In the genomic region with DNA sequence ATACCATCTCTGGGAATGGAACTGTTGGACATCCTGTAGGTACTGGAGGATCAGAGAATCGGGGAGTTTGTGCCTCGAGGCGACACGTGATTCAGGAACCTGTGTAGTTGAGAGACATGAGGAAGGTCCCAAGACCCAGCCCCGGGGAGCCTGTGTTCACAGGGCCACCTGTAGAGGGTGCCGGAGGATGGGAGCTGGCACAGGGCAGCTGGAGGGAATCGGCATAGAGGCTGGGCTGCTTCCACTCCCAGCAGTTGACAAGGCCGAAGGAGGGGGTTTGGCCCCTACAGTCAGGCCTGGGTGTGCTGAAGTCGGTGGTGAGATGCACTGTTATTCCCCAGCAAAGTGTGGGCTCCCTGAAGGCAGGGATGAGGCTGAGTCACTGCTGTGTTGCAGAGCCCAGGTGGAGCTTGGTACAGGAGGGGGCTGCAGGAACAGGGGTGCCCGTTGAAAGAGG, we compare ENCODE assay signal across 8 cellular contexts. TPM values are rescaled to one million over a fixed set of nuclear protein-coding genes. Genes with fewer than 3 reads are reported as not detected.
DNase-seq lines count a peak whose midpoint lies in the region; ATAC-seq and TF ChIP-seq lines count a peak whose summit lies in the region.

No MANE protein-coding gene starts in this region.

- H3K27me3 ChIP-seq in DND-41 (ENCODE audit: insufficient read depth, low read length, poor library complexity) (no peaks in the 10 kb centered on the region), mesendoderm (ENCODE audit: insufficient read depth, low read length, poor library complexity) (no peaks in the 10 kb centered on the region)

- WGBS in mesendoderm (ENCODE audit: extremely low coverage, insufficient coverage, low lambda C conversion rate), result no CpG with 5 or more reads among the region's 10 CpGs

- H2BK15ac ChIP-seq in mesendoderm (replicated peaks; ENCODE audit: low read depth), result no peak overlapping the region

- H4K20me1 ChIP-seq in DND-41 (ENCODE audit: insufficient read depth, low read length), result peaks cover 20% of the 10 kb centered on the region; the same call in 1 of the 2 replicates

- no peak overlapping the region for H2AK5ac ChIP-seq in mesendoderm (ENCODE audit: low read length)

- CTCF ChIA-PET in activated CD4-positive, alpha-beta memory T cell treated with anti-CD3 and anti-CD28 coated beads for 36 hours (lab: Charles Lee), result interaction anchor here (0.6 to 1.8 kb wide), 7 partner anchors 10 to 777 kb away, joined by 3 to 9 read pairs (median 3); no protein-coding TSS in a partner anchor

- no peak overlapping the region for H3K56ac ChIP-seq in mesendoderm (ENCODE audit: low read length)

- ATAC-seq in DND-41 (ENCODE audit: insufficient read depth, low read depth) (peak; percentile 32; the same call in 2 of the 3 replicates), GM21619 (IDR thresholded peaks at IDR 0.05; ENCODE audit: unreplicated experiment) (no peak)

- H3K36me3 Mint-ChIP-seq in activated CD4-positive, alpha-beta memory T cell treated with anti-CD3 and anti-CD28 coated beads for 36 hours, result peaks cover 5% of the 10 kb centered on the region

- peaks cover 3% of the 10 kb centered on the region for H3K9me3 Mint-ChIP-seq in activated CD4-positive, alpha-beta memory T cell treated with anti-CD3 and anti-CD28 coated beads for 36 hours

- H2BK5ac ChIP-seq in mesendoderm (ENCODE audit: low read length), result no peak overlapping the region

- no peak overlapping the region for H2BK120ac ChIP-seq in mesendoderm (ENCODE audit: low read depth, low read length)

- no peaks in the 10 kb centered on the region for H3K79me2 ChIP-seq in DND-41 (ENCODE audit: insufficient read depth, low read length)
- no peaks in the 10 kb centered on the region for H3K79me2 ChIP-seq in mesendoderm (ENCODE audit: control insufficient read depth, insufficient read depth, low read length)

- no peak overlapping the region for H4K8ac ChIP-seq in mesendoderm (ENCODE audit: low read depth, low read length)

- peaks cover 27% of the 10 kb centered on the region for H3K36me3 ChIP-seq in DND-41 (ENCODE audit: insufficient read depth, low read length)
- peaks cover 4% of the 10 kb centered on the region for H3K36me3 ChIP-seq in mesendoderm (ENCODE audit: control insufficient read depth, insufficient read depth, low read length)

- peak; percentile 46 for DNase-seq in DND-41
- DNase-seq in HuH-7.5 (ENCODE audit: low spot score), result peak; percentile 94
- peak; percentile 66 for DNase-seq in activated CD4-positive, alpha-beta memory T cell treated with anti-CD3 and anti-CD28 coated beads for 36 hours
- peak; percentile 54 for DNase-seq in mesendoderm
- DNase-seq in NCI-H2029 treated with DMSO at 0.1 percent for 48 hours (lab: John Stamatoyannopoulos, UW), result no peak
- DNase-seq in cortex of kidney (lab: John Stamatoyannopoulos, UW), result no peak
- DNase-seq in kidney glomerular epithelial cell (lab: John Stamatoyannopoulos, UW), result no peak

- TF ChIP-seq CTCF in DND-41 (IDR thresholded peaks at IDR 0.05; ENCODE audit: borderline replicate concordance, extremely low read depth, low read length, poor library complexity, severe bottlenecking), result peak; percentile 67

- no peaks in the 10 kb centered on the region for H3K79me1 ChIP-seq in mesendoderm (ENCODE audit: low read length)

- no peak overlapping the region for H3K9ac ChIP-seq in DND-41 (ENCODE audit: low read depth, low read length)
- no peak overlapping the region for H3K9ac ChIP-seq in mesendoderm (ENCODE audit: low read length)

- no peak overlapping the region for H3K4ac ChIP-seq in mesendoderm (ENCODE audit: low read depth, low read length)

- no peak overlapping the region for H3K27ac Mint-ChIP-seq in activated CD4-positive, alpha-beta memory T cell treated with anti-CD3 and anti-CD28 coated beads for 36 hours

- no peak overlapping the region for H2AFZ ChIP-seq in DND-41 (ENCODE audit: low read depth, low read length)

- no peaks in the 10 kb centered on the region for H3K9me3 ChIP-seq in DND-41 (ENCODE audit: insufficient read depth, low read length, severe bottlenecking)

- H4K5ac ChIP-seq in mesendoderm (ENCODE audit: low read length), result no peak overlapping the region

- intact Hi-C loops in activated CD4-positive, alpha-beta memory T cell treated with anti-CD3 and anti-CD28 coated beads for 36 hours (cut with micrococcal nuclease), result loop anchor here (5.0 kb wide), 1 partner anchor 102 kb away; the partner anchor contains the start of gene FKBP8

- H3K18ac ChIP-seq in mesendoderm (ENCODE audit: low read length), result no peak overlapping the region

- H3K23ac ChIP-seq in mesendoderm (ENCODE audit: low read length), result no peak overlapping the region

- peaks cover 23% of the 10 kb centered on the region for H3K4me1 Mint-ChIP-seq in activated CD4-positive, alpha-beta memory T cell treated with anti-CD3 and anti-CD28 coated beads for 36 hours (ENCODE audit: low read depth)

- no peak overlapping the region for H3K4me3 Mint-ChIP-seq in activated CD4-positive, alpha-beta memory T cell treated with anti-CD3 and anti-CD28 coated beads for 36 hours

- POLR2A ChIA-PET in activated CD4-positive, alpha-beta memory T cell treated with anti-CD3 and anti-CD28 coated beads for 36 hours (lab: Charles Lee), result interaction anchor here (0.6 to 1.0 kb wide), 2 partner anchors 66 to 506 kb away, joined by 3 to 4 read pairs; no protein-coding TSS in a partner anchor

- H3K4me1 ChIP-seq in DND-41 (ENCODE audit: insufficient read depth, low read length) (peaks cover 20% of the 10 kb centered on the region), mesendoderm (ENCODE audit: control insufficient read depth, low read depth, low read length) (peaks cover 10% of the 10 kb centered on the region)

- H3K27ac ChIP-seq in DND-41 (ENCODE audit: low read length) (no peak overlapping the region), mesendoderm (ENCODE audit: low read depth, low read length) (no peak overlapping the region)

- H3K4me2 ChIP-seq in DND-41 (ENCODE audit: insufficient read depth, low read length) (no peak overlapping the region), mesendoderm (ENCODE audit: low read length) (no peak overlapping the region)

- H3K4me3 ChIP-seq in DND-41 (ENCODE audit: low read depth in 1 of 2, low read length in 2 of 2) (no peak overlapping the region), mesendoderm (ENCODE audit: low read length) (no peak overlapping the region)

- H3K27me3 Mint-ChIP-seq in activated CD4-positive, alpha-beta memory T cell treated with anti-CD3 and anti-CD28 coated beads for 36 hours, result no peaks in the 10 kb centered on the region

RNA-seq across cellular contexts. Expression of gene ISYNA1, which starts 2.5 kb away (rescaled TPM):
- total RNA-seq in activated CD4-positive, alpha-beta memory T cell treated with anti-CD3 and anti-CD28 coated beads for 36 hours, result 10 to 100 TPM; 19.3 to 20.0 TPM
- polyA plus RNA-seq in mesendoderm (2013, experiment 1 of 2), result 76.6 TPM
- 79.2 TPM for polyA plus RNA-seq in mesendoderm (2013, experiment 2 of 2)

RNA-seq across cellular contexts. Expression of gene SSBP4, which starts 21.3 kb away (rescaled TPM):
- total RNA-seq in activated CD4-positive, alpha-beta memory T cell treated with anti-CD3 and anti-CD28 coated beads for 36 hours, result 100 to 1,000 TPM in 1 of 2 experiments, 10 to 100 TPM in 1; 97.9 to 102 TPM
- polyA plus RNA-seq in mesendoderm (2013, experiment 1 of 2), result 35.0 TPM
- polyA plus RNA-seq in mesendoderm (2013, experiment 2 of 2), result 35.5 TPM

RNA-seq across cellular contexts. Expression of gene LRRC25, which starts 43.0 kb away (rescaled TPM):
- total RNA-seq in activated CD4-positive, alpha-beta memory T cell treated with anti-CD3 and anti-CD28 coated beads for 36 hours, result not detected
- not detected for polyA plus RNA-seq in mesendoderm (2013, experiment 1 of 2)
- polyA plus RNA-seq in mesendoderm (2013, experiment 2 of 2), result 0.03 TPM

RNA-seq across cellular contexts. Expression of gene GDF15, which starts 54.5 kb away (rescaled TPM):
- total RNA-seq in activated CD4-positive, alpha-beta memory T cell treated with anti-CD3 and anti-CD28 coated beads for 36 hours, result not detected
- 2.1 TPM for polyA plus RNA-seq in mesendoderm (2013, experiment 1 of 2)
- polyA plus RNA-seq in mesendoderm (2013, experiment 2 of 2), result 1.8 TPM

Comparison
In these comparisons a context has a peak if more than half of its experiments do, and no peak if none do; other contexts are left out.
1. DNase-seq: peak in DND-41 (single experiment), HuH-7.5 (single experiment), activated CD4-positive, alpha-beta memory T cell treated with anti-CD3 and anti-CD28 coated beads for 36 hours (single experiment) and mesendoderm (single experiment); none in NCI-H2029 treated with DMSO at 0.1 percent for 48 hours (single experiment), cortex of kidney (single experiment) and kidney glomerular epithelial cell (single experiment).